ENCODE assay signal across 24 cellular contexts in the genomic region with DNA sequence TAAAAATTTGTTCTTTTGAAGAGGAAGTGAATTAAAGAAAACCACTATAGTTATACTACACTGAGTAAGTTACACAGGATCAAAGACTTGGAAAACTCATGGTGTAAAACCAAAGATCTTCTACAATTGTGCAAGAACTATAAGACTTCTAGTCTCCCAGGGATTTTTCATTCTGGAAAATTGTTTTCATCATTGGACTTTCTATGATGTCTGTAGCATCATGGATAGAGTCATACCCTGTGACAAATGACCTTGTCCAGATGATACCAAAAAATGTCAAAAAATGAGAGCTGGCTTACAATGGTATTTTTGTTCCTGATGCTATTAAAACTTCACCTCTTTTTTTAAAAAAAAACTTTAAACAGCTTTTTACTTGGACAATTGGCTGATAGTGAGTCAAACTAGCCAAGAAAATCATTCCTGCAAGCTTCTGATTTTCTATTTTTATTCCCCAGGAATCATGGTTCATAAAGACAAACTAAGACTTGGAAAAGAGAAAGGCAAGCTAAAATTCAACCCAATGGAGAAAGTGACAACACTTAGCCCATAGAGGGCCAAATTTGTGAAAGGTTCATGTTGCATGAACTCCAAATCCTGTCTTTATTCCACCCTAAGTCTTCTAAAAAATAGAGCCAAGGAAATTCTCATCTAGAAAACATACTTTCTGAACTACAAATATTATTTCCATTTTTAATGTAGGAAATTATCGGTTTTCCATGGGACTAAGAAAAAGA.
"Had no signal": no experiment of that assay in that cellular context is flagged by ENCODE, and none has a peak within 500 bp of the region (broad histone marks: within the 10 kb centered on the region; RNA-seq: fewer than 3 reads in every experiment).

No MANE protein-coding gene starts in this region.

- H3K4me3 Mint-ChIP-seq: activated CD4-positive, alpha-beta memory T cell treated with anti-CD3 and anti-CD28 coated beads, Interleukin-2, amount 10 ng/mL, durations not matched to agents 7 days and 5 days; activated CD4-positive, alpha-beta T cell treated with anti-CD3 and anti-CD28 coated beads, Interleukin-2, amount 10 ng/mL, durations not matched to agents 24 days and 14 days; activated naive CD4-positive, alpha-beta T cell treated with anti-CD3 and anti-CD28 coated beads, Interleukin-2, amount 10 ng/mL, durations not matched to agents 7 days and 5 days; activated naive CD8-positive, alpha-beta T cell treated with anti-CD3 and anti-CD28 coated beads, Interleukin-2, amount 10 ng/mL, durations not matched to agents 7 days and 5 days; activated T-cell treated with anti-CD3 and anti-CD28 coated beads, Interleukin-2, amount 50 U/mL, for 24 hours; natural killer cell treated with Interleukin-12 subunit alpha and Interleukin-12 subunit beta and Interleukin-15 and Interleukin-18, amount 100 ng/mL, for 72 hours had no signal

- H3K9me3 Mint-ChIP-seq: natural killer cell treated with Interleukin-12 subunit alpha and Interleukin-12 subunit beta and Interleukin-15 and Interleukin-18, amount 100 ng/mL, for 72 hours had no signal

- H3K36me3 ChIP-seq: gastrocnemius medialis, left lung had no signal

- H3K36me3 Mint-ChIP-seq: activated naive CD4-positive, alpha-beta T cell treated with anti-CD3 and anti-CD28 coated beads, Interleukin-2, amount 10 ng/mL, durations not matched to agents 7 days and 5 days had no signal

- H3K4me1 ChIP-seq: gastrocnemius medialis, left lung had no signal

- DNase-seq: activated CD4-positive, alpha-beta memory T cell treated with anti-CD3 and anti-CD28 coated beads, Interleukin-2, amount 10 ng/mL, durations not matched to agents 7 days and 5 days; activated CD4-positive, alpha-beta T cell treated with anti-CD3 and anti-CD28 coated beads, Interleukin-2, amount 10 ng/mL, durations not matched to agents 24 days and 14 days; activated CD4-positive, CD25-positive, alpha-beta regulatory T cell treated with anti-CD3 and anti-CD28 coated beads, Interleukin-2, amount 50 U/mL, for 72 hours; activated CD8-positive, alpha-beta memory T cell treated with anti-CD3 and anti-CD28 coated beads, Interleukin-2, amount 50 U/mL, for 48 hours; activated gamma-delta T cell; activated naive CD4-positive, alpha-beta T cell treated with anti-CD3 and anti-CD28 coated beads, Interleukin-2, amount 10 ng/mL, durations not matched to agents 7 days and 5 days; activated naive CD8-positive, alpha-beta T cell treated with anti-CD3 and anti-CD28 coated beads, Interleukin-2, amount 10 ng/mL, durations not matched to agents 7 days and 5 days; activated T-cell treated with anti-CD3 and anti-CD28 coated beads, Interleukin-2, amount 50 U/mL, for 24 hours; central memory CD4-positive, alpha-beta T cell; dermis blood vessel endothelial cell; effector CD4-positive, alpha-beta T cell; gastrocnemius medialis; glutamatergic neuron; left lung; mesendoderm; mucosa of descending colon; posterior cingulate gyrus; right cardiac atrium; stimulated activated naive CD4-positive, alpha-beta T cell; T-helper 2 cell had no signal

- H3K9me3 ChIP-seq: gastrocnemius medialis, left lung, mucosa of descending colon had no signal

- H3K27ac Mint-ChIP-seq: activated CD4-positive, alpha-beta memory T cell treated with anti-CD3 and anti-CD28 coated beads, Interleukin-2, amount 10 ng/mL, durations not matched to agents 7 days and 5 days; activated CD4-positive, alpha-beta T cell treated with anti-CD3 and anti-CD28 coated beads, Interleukin-2, amount 10 ng/mL, durations not matched to agents 24 days and 14 days; activated naive CD4-positive, alpha-beta T cell treated with anti-CD3 and anti-CD28 coated beads, Interleukin-2, amount 10 ng/mL, durations not matched to agents 7 days and 5 days; activated naive CD8-positive, alpha-beta T cell treated with anti-CD3 and anti-CD28 coated beads, Interleukin-2, amount 10 ng/mL, durations not matched to agents 7 days and 5 days; activated T-cell treated with anti-CD3 and anti-CD28 coated beads, Interleukin-2, amount 50 U/mL, for 24 hours; natural killer cell treated with Interleukin-12 subunit alpha and Interleukin-12 subunit beta and Interleukin-15 and Interleukin-18, amount 100 ng/mL, for 72 hours had no signal

- H3K27me3 ChIP-seq: gastrocnemius medialis, left lung had no signal

- H3K4me3 ChIP-seq: gastrocnemius medialis, left lung, lung, mucosa of descending colon, skin epidermis had no signal

- ATAC-seq: gastrocnemius medialis; left lung; mucosa of descending colon; natural killer cell treated with Interleukin-12 subunit alpha and Interleukin-12 subunit beta and Interleukin-15 and Interleukin-18, amount 100 ng/mL, for 72 hours; right cardiac atrium had no signal

- H3K27ac ChIP-seq: epithelial cell of prostate, gastrocnemius medialis, left lung had no signal
